In the genomic region with DNA sequence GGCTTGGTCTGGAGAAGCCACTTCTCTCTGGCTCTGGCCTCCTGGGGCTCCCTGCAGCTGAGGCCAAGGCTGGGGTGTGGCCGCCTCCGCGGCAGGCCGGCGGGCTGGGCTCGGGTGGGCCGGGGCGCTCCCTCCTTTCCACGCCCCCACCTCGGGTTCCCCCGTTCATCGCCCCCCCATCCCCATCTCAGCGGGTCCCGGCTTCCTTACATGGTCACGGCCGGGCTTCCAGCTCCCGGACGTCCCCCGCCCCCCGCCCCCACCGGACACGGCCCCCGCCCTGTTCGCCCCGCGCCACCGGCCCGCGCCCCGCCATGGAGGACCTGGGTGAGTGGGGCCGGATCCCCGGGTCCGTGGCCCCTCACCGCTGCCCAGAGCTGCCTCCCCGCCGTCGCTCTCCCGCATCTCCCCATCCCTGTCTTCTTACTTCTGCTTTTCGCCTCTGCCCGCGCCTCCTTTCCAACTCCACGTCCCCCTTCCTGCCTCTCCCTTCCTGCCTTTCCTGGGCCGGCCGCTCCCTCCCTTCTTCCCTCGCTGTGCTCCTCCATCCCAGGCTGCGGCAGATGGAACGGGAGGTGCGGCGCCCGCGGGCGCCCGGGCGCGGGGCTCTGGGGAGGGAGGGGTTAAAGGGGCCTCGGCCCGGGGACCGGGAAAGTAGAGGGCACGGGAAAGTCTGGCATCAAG, we compare ENCODE assay signal across 8 cellular contexts. TPM values are rescaled to one million over a fixed set of nuclear protein-coding genes. Genes with fewer than 3 reads are reported as not detected.
DNase-seq lines count a peak whose midpoint lies in the region; ATAC-seq and TF ChIP-seq lines count a peak whose summit lies in the region.

A gene (plus strand): TSS at position 278 of the 684 bp plus-strand sequence. CDS start 37 bp downstream, at position 315.

- H3K9me3 ChIP-seq in WERI-Rb-1 (ENCODE audit: severe bottlenecking), result no peaks in the 10 kb centered on the region

- peak within 1 kb of the TSS; percentile 46 for H3K4me3 Mint-ChIP-seq in activated T-cell treated with anti-CD3 and anti-CD28 coated beads, Interleukin-2, amount 50 U/mL, for 4 hours
- peak within 1 kb of the TSS; percentile 52 to 81 (median 76) for H3K4me3 Mint-ChIP-seq in naive thymus-derived CD8-positive, alpha-beta T cell

- H3K27ac Mint-ChIP-seq in naive thymus-derived CD8-positive, alpha-beta T cell, result peak within 1 kb of the TSS in 4 of 10 donors; percentile 9 to 71 (median 60)

- H3K27me3 Mint-ChIP-seq in activated T-cell treated with anti-CD3 and anti-CD28 coated beads, Interleukin-2, amount 50 U/mL, for 4 hours (ENCODE audit: low read depth), result peaks cover 12% of the 10 kb centered on the region
- peaks cover 1 to 19% (median 10%) of the 10 kb centered on the region in 5 donors for H3K27me3 Mint-ChIP-seq in naive thymus-derived CD8-positive, alpha-beta T cell

- POLR2A ChIA-PET in naive thymus-derived CD8-positive, alpha-beta T cell (lab: Charles Lee), result interaction anchor here (0.6 to 1.6 kb wide), 4 partner anchors 12 to 1621 kb away, joined by 3 to 6 read pairs (median 4); no protein-coding TSS in a partner anchor

- H3K36me3 ChIP-seq in WERI-Rb-1, result peaks cover 3% of the 10 kb centered on the region

- no peaks in the 10 kb centered on the region for H3K9me3 Mint-ChIP-seq in activated T-cell treated with anti-CD3 and anti-CD28 coated beads, Interleukin-2, amount 50 U/mL, for 4 hours
- peaks cover 0 to 3% (median 0%) of the 10 kb centered on the region in 9 donors for H3K9me3 Mint-ChIP-seq in naive thymus-derived CD8-positive, alpha-beta T cell

- ATAC-seq in activated T-cell treated with anti-CD3 and anti-CD28 coated beads, Interleukin-2, amount 50 U/mL, for 4 hours, result no peak
- no peak for ATAC-seq in naive thymus-derived CD8-positive, alpha-beta T cell
- no peak for ATAC-seq in HG02870 (IDR thresholded peaks at IDR 0.05; ENCODE audit: unreplicated experiment)
- no peak for ATAC-seq in HG02763 (IDR thresholded peaks at IDR 0.05; ENCODE audit: unreplicated experiment)

- no peaks in the 10 kb centered on the region for H3K27me3 ChIP-seq in WERI-Rb-1 (ENCODE audit: insufficient read depth, low read depth, severe bottlenecking)

- DNase-seq in activated T-cell treated with anti-CD3 and anti-CD28 coated beads, Interleukin-2, amount 50 U/mL, for 4 hours, result no peak
- DNase-seq in activated T-cell treated with anti-CD3 and anti-CD28 coated beads for 4 hours (no peak), WERI-Rb-1 (peak; percentile 54), fibroblast of pulmonary artery (ENCODE audit: low read depth) (peak; percentile 85), NAMALWA (ENCODE audit: low spot score) (no peak)
- DNase-seq in naive thymus-derived CD8-positive, alpha-beta T cell, result no peak

- H3K4me3 ChIP-seq in WERI-Rb-1 (ENCODE audit: low read depth, low read length), result peak within 1 kb of the TSS; percentile 66
- H3K4me3 ChIP-seq in fibroblast of pulmonary artery (replicated peaks; ENCODE audit: low read depth, low read length), result peak within 1 kb of the TSS; percentile 82

- peak within 1 kb of the TSS; percentile 56 for H3K27ac ChIP-seq in WERI-Rb-1

- H3K36me3 Mint-ChIP-seq in activated T-cell treated with anti-CD3 and anti-CD28 coated beads, Interleukin-2, amount 50 U/mL, for 4 hours (ENCODE audit: insufficient read depth), result peaks cover 2% of the 10 kb centered on the region
- peaks cover 0 to 2% (median 0%) of the 10 kb centered on the region in 3 donors for H3K36me3 Mint-ChIP-seq in naive thymus-derived CD8-positive, alpha-beta T cell

- H3K4me1 Mint-ChIP-seq in activated T-cell treated with anti-CD3 and anti-CD28 coated beads, Interleukin-2, amount 50 U/mL, for 4 hours (ENCODE audit: low read depth), result peaks cover 18% of the 10 kb centered on the region
- H3K4me1 Mint-ChIP-seq in naive thymus-derived CD8-positive, alpha-beta T cell, result peaks cover 13 to 39% (median 27%) of the 10 kb centered on the region in 4 donors

- no peak for TF ChIP-seq CTCF in WERI-Rb-1 (IDR thresholded peaks at IDR 0.05; ENCODE audit: low read depth, low read length)
- no peak for TF ChIP-seq CTCF in fibroblast of pulmonary artery (IDR thresholded peaks at IDR 0.05; ENCODE audit: low read length, missing control alignments)

RNA-seq across cellular contexts. Expression of the gene that starts here (rescaled TPM):
- under 1 TPM in 2 of 3 donors, not detected in 1; 0.30 to 0.34 TPM for total RNA-seq in activated T-cell treated with anti-CD3 and anti-CD28 coated beads, Interleukin-2, amount 50 U/mL, for 4 hours
- under 1 TPM; 0.58 to 0.68 TPM for total RNA-seq in naive thymus-derived CD8-positive, alpha-beta T cell
- under 1 TPM; 0.08 to 0.22 (median 0.20) TPM for polyA plus RNA-seq in naive thymus-derived CD8-positive, alpha-beta T cell

Comparison
In these comparisons a context has a peak if more than half of its experiments do, and no peak if none do; other contexts are left out.
1. DNase-seq: peak in WERI-Rb-1 (single experiment) and fibroblast of pulmonary artery (single experiment); none in activated T-cell treated with anti-CD3 and anti-CD28 coated beads, Interleukin-2, amount 50 U/mL, for 4 hours (single experiment), activated T-cell treated with anti-CD3 and anti-CD28 coated beads for 4 hours (single experiment), naive thymus-derived CD8-positive, alpha-beta T cell (0 of 10) and NAMALWA (single experiment).